In the genomic region with DNA sequence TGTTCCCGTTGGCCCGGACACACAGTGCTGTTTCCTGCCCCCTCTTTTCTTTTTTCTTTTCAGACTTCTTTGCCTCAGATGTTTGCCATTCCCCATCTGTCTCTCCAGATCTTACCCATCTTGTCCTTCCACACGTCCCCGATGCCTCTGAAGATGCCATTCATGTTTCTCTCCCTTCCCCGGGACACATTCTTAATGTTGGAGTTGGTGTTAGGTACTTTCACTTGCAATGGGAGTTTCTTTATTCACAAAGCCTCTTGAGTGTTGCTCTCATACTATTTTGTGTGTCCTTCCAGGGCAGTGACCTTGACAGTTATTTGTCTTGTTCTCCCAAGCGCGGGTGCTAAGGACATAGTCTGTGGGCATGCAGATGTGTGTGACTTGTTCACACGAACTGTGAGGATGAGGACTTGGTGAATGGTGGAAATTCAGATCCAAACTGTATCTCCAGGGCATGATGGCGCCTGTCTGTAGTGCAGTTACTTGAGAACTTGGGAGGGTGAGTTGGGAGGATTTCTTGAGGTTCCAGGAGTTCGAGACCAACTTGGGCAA, we compare ENCODE assay signal across 1 cellular context.
TF ChIP-seq lines count a peak whose summit lies in the region.

No MANE protein-coding gene starts in this region.

TF ChIP-seq in HepG2, 621 proteins besides CTCF, POLR2A, EP300 and RAD21 (continues in another document):
- TF ChIP-seq, protein P1, sequence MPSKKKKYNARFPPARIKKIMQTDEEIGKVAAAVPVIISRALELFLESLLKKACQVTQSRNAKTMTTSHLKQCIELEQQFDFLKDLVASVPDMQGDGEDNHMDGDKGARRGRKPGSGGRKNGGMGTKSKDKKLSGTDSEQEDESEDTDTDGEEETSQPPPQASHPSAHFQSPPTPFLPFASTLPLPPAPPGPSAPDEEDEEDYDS (CRISPR knock-in tag; IDR thresholded peaks at IDR 0.05) = no peak
- TF ChIP-seq, protein P2, sequence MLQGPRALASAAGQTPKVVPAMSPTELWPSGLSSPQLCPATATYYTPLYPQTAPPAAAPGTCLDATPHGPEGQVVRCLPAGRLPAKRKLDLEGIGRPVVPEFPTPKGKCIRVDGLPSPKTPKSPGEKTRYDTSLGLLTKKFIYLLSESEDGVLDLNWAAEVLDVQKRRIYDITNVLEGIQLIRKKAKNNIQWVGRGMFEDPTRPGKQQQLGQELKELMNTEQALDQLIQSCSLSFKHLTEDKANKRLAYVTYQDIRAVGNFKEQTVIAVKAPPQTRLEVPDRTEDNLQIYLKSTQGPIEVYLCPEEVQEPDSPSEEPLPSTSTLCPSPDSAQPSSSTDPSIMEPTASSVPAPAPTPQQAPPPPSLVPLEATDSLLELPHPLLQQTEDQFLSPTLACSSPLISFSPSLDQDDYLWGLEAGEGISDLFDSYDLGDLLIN (CRISPR knock-in tag; IDR thresholded peaks at IDR 0.05; ENCODE audit: borderline replicate concordance) = no peak
- TF ChIP-seq MEF2D (CRISPR knock-in tag; IDR thresholded peaks at IDR 0.05) (no peak), REPIN1 (CRISPR knock-in tag; IDR thresholded peaks at IDR 0.05; ENCODE audit: borderline replicate concordance, low read depth) (no peak), HMG20A (CRISPR knock-in tag; IDR thresholded peaks at IDR 0.05; ENCODE audit: borderline replicate concordance) (no peak), ASH2L (IDR thresholded peaks at IDR 0.05; ENCODE audit: insufficient read length, low read depth, low read length) (no peak), SNAPC2 (CRISPR knock-in tag; IDR thresholded peaks at IDR 0.05) (no peak), ZNF460 (CRISPR knock-in tag; IDR thresholded peaks at IDR 0.05; ENCODE audit: borderline replicate concordance) (no peak), ZMYM4 (CRISPR knock-in tag; IDR thresholded peaks at IDR 0.05) (0 out of 2 replicates have a peak, but pooled peaks have one; percentile 24), ZNF205 (CRISPR knock-in tag; IDR thresholded peaks at IDR 0.05) (no peak), ZNF558 (CRISPR knock-in tag; IDR thresholded peaks at IDR 0.05; ENCODE audit: borderline replicate concordance) (no peak), FOSL2 (CRISPR knock-in tag; IDR thresholded peaks at IDR 0.05) (no peak), ZNF703 (CRISPR knock-in tag; IDR thresholded peaks at IDR 0.05; ENCODE audit: borderline replicate concordance) (0 out of 2 replicates have a peak, but pooled peaks have one; percentile 51), HNRNPUL1 (IDR thresholded peaks at IDR 0.05; ENCODE audit: low read depth, low read length) (no peak), RFXAP (CRISPR knock-in tag; IDR thresholded peaks at IDR 0.05; ENCODE audit: borderline replicate concordance) (no peak)
- TF ChIP-seq, protein P3, sequence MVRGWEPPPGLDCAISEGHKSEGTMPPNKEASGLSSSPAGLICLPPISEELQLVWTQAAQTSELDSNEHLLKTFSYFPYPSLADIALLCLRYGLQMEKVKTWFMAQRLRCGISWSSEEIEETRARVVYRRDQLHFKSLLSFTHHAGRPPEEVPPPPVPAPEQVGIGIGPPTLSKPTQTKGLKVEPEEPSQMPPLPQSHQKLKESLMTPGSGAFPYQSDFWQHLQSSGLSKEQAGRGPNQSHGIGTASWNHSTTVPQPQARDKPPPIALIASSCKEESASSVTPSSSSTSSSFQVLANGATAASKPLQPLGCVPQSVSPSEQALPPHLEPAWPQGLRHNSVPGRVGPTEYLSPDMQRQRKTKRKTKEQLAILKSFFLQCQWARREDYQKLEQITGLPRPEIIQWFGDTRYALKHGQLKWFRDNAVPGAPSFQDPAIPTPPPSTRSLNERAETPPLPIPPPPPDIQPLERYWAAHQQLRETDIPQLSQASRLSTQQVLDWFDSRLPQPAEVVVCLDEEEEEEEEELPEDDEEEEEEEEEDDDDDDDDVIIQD (CRISPR knock-in tag; IDR thresholded peaks at IDR 0.05; ENCODE audit: low read depth) = no peak
- TF ChIP-seq, protein P4, sequence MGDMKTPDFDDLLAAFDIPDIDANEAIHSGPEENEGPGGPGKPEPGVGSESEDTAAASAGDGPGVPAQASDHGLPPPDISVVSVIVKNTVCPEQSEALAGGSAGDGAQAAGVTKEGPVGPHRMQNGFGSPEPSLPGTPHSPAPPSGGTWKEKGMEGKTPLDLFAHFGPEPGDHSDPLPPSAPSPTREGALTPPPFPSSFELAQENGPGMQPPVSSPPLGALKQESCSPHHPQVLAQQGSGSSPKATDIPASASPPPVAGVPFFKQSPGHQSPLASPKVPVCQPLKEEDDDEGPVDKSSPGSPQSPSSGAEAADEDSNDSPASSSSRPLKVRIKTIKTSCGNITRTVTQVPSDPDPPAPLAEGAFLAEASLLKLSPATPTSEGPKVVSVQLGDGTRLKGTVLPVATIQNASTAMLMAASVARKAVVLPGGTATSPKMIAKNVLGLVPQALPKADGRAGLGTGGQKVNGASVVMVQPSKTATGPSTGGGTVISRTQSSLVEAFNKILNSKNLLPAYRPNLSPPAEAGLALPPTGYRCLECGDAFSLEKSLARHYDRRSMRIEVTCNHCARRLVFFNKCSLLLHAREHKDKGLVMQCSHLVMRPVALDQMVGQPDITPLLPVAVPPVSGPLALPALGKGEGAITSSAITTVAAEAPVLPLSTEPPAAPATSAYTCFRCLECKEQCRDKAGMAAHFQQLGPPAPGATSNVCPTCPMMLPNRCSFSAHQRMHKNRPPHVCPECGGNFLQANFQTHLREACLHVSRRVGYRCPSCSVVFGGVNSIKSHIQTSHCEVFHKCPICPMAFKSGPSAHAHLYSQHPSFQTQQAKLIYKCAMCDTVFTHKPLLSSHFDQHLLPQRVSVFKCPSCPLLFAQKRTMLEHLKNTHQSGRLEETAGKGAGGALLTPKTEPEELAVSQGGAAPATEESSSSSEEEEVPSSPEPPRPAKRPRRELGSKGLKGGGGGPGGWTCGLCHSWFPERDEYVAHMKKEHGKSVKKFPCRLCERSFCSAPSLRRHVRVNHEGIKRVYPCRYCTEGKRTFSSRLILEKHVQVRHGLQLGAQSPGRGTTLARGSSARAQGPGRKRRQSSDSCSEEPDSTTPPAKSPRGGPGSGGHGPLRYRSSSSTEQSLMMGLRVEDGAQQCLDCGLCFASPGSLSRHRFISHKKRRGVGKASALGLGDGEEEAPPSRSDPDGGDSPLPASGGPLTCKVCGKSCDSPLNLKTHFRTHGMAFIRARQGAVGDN (CRISPR knock-in tag; IDR thresholded peaks at IDR 0.05) = no peak
- TF ChIP-seq, protein P5, sequence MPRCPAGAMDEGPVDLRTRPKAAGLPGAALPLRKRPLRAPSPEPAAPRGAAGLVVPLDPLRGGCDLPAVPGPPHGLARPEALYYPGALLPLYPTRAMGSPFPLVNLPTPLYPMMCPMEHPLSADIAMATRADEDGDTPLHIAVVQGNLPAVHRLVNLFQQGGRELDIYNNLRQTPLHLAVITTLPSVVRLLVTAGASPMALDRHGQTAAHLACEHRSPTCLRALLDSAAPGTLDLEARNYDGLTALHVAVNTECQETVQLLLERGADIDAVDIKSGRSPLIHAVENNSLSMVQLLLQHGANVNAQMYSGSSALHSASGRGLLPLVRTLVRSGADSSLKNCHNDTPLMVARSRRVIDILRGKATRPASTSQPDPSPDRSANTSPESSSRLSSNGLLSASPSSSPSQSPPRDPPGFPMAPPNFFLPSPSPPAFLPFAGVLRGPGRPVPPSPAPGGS (CRISPR knock-in tag; IDR thresholded peaks at IDR 0.05) = 0 out of 2 replicates have a peak, but pooled peaks have one; percentile 7
- TF ChIP-seq, protein P6, sequence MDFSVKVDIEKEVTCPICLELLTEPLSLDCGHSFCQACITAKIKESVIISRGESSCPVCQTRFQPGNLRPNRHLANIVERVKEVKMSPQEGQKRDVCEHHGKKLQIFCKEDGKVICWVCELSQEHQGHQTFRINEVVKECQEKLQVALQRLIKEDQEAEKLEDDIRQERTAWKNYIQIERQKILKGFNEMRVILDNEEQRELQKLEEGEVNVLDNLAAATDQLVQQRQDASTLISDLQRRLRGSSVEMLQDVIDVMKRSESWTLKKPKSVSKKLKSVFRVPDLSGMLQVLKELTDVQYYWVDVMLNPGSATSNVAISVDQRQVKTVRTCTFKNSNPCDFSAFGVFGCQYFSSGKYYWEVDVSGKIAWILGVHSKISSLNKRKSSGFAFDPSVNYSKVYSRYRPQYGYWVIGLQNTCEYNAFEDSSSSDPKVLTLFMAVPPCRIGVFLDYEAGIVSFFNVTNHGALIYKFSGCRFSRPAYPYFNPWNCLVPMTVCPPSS (IDR thresholded peaks at IDR 0.05) = no peak
- TF ChIP-seq, protein P7, sequence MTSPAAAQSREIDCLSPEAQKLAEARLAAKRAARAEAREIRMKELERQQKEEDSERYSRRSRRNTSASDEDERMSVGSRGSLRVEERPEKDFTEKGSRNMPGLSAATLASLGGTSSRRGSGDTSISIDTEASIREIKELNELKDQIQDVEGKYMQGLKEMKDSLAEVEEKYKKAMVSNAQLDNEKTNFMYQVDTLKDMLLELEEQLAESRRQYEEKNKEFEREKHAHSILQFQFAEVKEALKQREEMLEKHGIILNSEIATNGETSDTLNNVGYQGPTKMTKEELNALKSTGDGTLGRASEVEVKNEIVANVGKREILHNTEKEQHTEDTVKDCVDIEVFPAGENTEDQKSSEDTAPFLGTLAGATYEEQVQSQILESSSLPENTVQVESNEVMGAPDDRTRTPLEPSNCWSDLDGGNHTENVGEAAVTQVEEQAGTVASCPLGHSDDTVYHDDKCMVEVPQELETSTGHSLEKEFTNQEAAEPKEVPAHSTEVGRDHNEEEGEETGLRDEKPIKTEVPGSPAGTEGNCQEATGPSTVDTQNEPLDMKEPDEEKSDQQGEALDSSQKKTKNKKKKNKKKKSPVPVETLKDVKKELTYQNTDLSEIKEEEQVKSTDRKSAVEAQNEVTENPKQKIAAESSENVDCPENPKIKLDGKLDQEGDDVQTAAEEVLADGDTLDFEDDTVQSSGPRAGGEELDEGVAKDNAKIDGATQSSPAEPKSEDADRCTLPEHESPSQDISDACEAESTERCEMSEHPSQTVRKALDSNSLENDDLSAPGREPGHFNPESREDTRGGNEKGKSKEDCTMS (CRISPR knock-in tag; conservative IDR thresholded peaks at IDR 0.05) = no peak
- TF ChIP-seq, protein P8, sequence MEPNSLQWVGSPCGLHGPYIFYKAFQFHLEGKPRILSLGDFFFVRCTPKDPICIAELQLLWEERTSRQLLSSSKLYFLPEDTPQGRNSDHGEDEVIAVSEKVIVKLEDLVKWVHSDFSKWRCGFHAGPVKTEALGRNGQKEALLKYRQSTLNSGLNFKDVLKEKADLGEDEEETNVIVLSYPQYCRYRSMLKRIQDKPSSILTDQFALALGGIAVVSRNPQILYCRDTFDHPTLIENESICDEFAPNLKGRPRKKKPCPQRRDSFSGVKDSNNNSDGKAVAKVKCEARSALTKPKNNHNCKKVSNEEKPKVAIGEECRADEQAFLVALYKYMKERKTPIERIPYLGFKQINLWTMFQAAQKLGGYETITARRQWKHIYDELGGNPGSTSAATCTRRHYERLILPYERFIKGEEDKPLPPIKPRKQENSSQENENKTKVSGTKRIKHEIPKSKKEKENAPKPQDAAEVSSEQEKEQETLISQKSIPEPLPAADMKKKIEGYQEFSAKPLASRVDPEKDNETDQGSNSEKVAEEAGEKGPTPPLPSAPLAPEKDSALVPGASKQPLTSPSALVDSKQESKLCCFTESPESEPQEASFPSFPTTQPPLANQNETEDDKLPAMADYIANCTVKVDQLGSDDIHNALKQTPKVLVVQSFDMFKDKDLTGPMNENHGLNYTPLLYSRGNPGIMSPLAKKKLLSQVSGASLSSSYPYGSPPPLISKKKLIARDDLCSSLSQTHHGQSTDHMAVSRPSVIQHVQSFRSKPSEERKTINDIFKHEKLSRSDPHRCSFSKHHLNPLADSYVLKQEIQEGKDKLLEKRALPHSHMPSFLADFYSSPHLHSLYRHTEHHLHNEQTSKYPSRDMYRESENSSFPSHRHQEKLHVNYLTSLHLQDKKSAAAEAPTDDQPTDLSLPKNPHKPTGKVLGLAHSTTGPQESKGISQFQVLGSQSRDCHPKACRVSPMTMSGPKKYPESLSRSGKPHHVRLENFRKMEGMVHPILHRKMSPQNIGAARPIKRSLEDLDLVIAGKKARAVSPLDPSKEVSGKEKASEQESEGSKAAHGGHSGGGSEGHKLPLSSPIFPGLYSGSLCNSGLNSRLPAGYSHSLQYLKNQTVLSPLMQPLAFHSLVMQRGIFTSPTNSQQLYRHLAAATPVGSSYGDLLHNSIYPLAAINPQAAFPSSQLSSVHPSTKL (CRISPR knock-in tag; IDR thresholded peaks at IDR 0.05) = 0 out of 2 replicates have a peak, but pooled peaks have one; percentile 14
- TF ChIP-seq, protein P9, sequence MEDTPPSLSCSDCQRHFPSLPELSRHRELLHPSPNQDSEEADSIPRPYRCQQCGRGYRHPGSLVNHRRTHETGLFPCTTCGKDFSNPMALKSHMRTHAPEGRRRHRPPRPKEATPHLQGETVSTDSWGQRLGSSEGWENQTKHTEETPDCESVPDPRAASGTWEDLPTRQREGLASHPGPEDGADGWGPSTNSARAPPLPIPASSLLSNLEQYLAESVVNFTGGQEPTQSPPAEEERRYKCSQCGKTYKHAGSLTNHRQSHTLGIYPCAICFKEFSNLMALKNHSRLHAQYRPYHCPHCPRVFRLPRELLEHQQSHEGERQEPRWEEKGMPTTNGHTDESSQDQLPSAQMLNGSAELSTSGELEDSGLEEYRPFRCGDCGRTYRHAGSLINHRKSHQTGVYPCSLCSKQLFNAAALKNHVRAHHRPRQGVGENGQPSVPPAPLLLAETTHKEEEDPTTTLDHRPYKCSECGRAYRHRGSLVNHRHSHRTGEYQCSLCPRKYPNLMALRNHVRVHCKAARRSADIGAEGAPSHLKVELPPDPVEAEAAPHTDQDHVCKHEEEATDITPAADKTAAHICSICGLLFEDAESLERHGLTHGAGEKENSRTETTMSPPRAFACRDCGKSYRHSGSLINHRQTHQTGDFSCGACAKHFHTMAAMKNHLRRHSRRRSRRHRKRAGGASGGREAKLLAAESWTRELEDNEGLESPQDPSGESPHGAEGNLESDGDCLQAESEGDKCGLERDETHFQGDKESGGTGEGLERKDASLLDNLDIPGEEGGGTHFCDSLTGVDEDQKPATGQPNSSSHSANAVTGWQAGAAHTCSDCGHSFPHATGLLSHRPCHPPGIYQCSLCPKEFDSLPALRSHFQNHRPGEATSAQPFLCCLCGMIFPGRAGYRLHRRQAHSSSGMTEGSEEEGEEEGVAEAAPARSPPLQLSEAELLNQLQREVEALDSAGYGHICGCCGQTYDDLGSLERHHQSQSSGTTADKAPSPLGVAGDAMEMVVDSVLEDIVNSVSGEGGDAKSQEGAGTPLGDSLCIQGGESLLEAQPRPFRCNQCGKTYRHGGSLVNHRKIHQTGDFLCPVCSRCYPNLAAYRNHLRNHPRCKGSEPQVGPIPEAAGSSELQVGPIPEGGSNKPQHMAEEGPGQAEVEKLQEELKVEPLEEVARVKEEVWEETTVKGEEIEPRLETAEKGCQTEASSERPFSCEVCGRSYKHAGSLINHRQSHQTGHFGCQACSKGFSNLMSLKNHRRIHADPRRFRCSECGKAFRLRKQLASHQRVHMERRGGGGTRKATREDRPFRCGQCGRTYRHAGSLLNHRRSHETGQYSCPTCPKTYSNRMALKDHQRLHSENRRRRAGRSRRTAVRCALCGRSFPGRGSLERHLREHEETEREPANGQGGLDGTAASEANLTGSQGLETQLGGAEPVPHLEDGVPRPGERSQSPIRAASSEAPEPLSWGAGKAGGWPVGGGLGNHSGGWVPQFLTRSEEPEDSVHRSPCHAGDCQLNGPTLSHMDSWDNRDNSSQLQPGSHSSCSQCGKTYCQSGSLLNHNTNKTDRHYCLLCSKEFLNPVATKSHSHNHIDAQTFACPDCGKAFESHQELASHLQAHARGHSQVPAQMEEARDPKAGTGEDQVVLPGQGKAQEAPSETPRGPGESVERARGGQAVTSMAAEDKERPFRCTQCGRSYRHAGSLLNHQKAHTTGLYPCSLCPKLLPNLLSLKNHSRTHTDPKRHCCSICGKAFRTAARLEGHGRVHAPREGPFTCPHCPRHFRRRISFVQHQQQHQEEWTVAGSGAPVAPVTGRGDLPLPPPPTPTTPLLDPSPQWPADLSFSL (CRISPR knock-in tag; IDR thresholded peaks at IDR 0.05) = 0 out of 2 replicates have a peak, but pooled peaks have one; percentile 33
